Comparison of ENCODE assay signal across 10 cellular contexts in genomic region chr6:87210979-87211378, GRCh38. TPM values are rescaled to one million over a fixed set of nuclear protein-coding genes. Genes with fewer than 3 reads are reported as not detected.
DNase-seq lines count a peak whose midpoint lies in the region; ATAC-seq and TF ChIP-seq lines count a peak whose summit lies in the region.
"Had no signal": no experiment of that assay in that cellular context is flagged by ENCODE, and none has a peak within 500 bp of the region (broad histone marks: within the 10 kb centered on the region; RNA-seq: fewer than 3 reads in every experiment).

No MANE protein-coding gene starts in this region.

- H3K36me3 Mint-ChIP-seq in H9 (ENCODE audit: insufficient read depth in 1 of 3, low read depth in 3 of 3), result peaks cover 1 to 8% (median 5%) of the 10 kb centered on the region in 3 experiments; a peak in 5 of 7 replicates

- H3K36me3 ChIP-seq in ovary, result no peaks in the 10 kb centered on the region

- H4K8ac ChIP-seq in H9 (replicated peaks; ENCODE audit: insufficient read length, low read depth, low read length), result no peak overlapping the region

- no peak overlapping the region for H3K4me2 ChIP-seq in H9 (ENCODE audit: insufficient read depth, insufficient read length, low read length)

- H3K14ac ChIP-seq in H9 (ENCODE audit: insufficient read depth, low read length), result no peak overlapping the region

- no peak for TF ChIP-seq EP300 in ovary (IDR thresholded peaks at IDR 0.05)

- H2BK5ac ChIP-seq in H9 (ENCODE audit: insufficient read length, low read length), result no peak overlapping the region

- no peak overlapping the region for H2AFZ ChIP-seq in H9 (ENCODE audit: low read length)

- H3K27me3 ChIP-seq in ovary (no peaks in the 10 kb centered on the region), H9 (ENCODE audit: insufficient read depth, low read length) (no peaks in the 10 kb centered on the region)

- 65 to 71% (median 67%) methylated on average over 1 of the region's 1 CpG for WGBS in ovary, 3 donors
- WGBS in H9 (ENCODE audit: extremely low coverage, insufficient read length, low lambda C conversion rate), result no CpG with 5 or more reads among the region's 1 CpG

- TF ChIP-seq CTCF in ovary (IDR thresholded peaks at IDR 0.05), result no peak
- TF ChIP-seq CTCF in H9 (conservative IDR thresholded peaks at IDR 0.05), result no peak

- no peak overlapping the region for H3K9ac ChIP-seq in H9 (ENCODE audit: extremely low read depth, insufficient read length, low read length)

- TF ChIP-seq POLR2A in ovary (IDR thresholded peaks at IDR 0.05), result no peak

- no peak overlapping the region for H2BK12ac ChIP-seq in H9 (ENCODE audit: insufficient read length, low read depth, low read length)

- peaks cover 6% of the 10 kb centered on the region for H3K79me1 ChIP-seq in H9 (ENCODE audit: insufficient read depth, low read depth, low read length, poor library complexity, severe bottlenecking)

- H2BK120ac ChIP-seq in H9 (ENCODE audit: low read depth, low read length, poor library complexity, severe bottlenecking), result no peak overlapping the region

- H3K23me2 ChIP-seq in H9 (ENCODE audit: insufficient read length, low read depth, low read length, poor library complexity, severe bottlenecking), result peaks cover 2% of the 10 kb centered on the region

- H3K27ac Mint-ChIP-seq in H9, result peak overlapping the region in 1 of 3 experiments; percentile 21; a peak in 1 of 7 replicates

- intact Hi-C loops in ovary (cut with DNase I), result no loop called here

- H3K4me3 ChIP-seq in ovary, result no peak overlapping the region

- H3T11ph ChIP-seq in H9 (ENCODE audit: low read length), result no peak overlapping the region

- H3K27ac ChIP-seq in ovary (no peak overlapping the region), H9 (ENCODE audit: insufficient read length, low read depth, low read length) (no peak overlapping the region)
- H3K27ac ChIP-seq: 22Rv1 had no signal

- no peaks in the 10 kb centered on the region for H4K20me1 ChIP-seq in H9 (ENCODE audit: control insufficient read depth, insufficient read depth, insufficient read length)

- no peak overlapping the region for H4K5ac ChIP-seq in H9 (ENCODE audit: insufficient read length, low read depth, low read length)

- H2BK20ac ChIP-seq in H9 (ENCODE audit: low read depth, low read length, poor library complexity, severe bottlenecking), result no peak overlapping the region

- no peaks in the 10 kb centered on the region for H3K27me3 Mint-ChIP-seq in H9 (ENCODE audit: low read depth)
- H3K27me3 Mint-ChIP-seq: central memory CD8-positive, alpha-beta T cell had no signal

- no peak overlapping the region for H2BK15ac ChIP-seq in H9 (ENCODE audit: low read depth, low read length)

- no peak overlapping the region for H3K18ac ChIP-seq in H9 (ENCODE audit: insufficient read length, low read depth, low read length)

- H3K4me1 Mint-ChIP-seq in H9, result peaks cover 81 to 83% of the 10 kb centered on the region in 2 experiments

- DNase-seq in activated CD4-positive, CD25-positive, alpha-beta regulatory T cell treated with anti-CD3 and anti-CD28 coated beads, Interleukin-2, amount 50 U/mL, for 72 hours, result no peak
- DNase-seq in stimulated activated CD4-positive, alpha-beta T cell treated with anti-CD3 and anti-CD28 coated beads, Interleukin-15, amount 100 ng/mL, for 48 hours (ENCODE audit: low read depth in 2 of 2), result peak; percentile 12 to 30
- DNase-seq in AML-193 (lab: John Stamatoyannopoulos, UW) (no peak), ovary (no peak), H9 (no peak)

- H3K4ac ChIP-seq in H9 (ENCODE audit: low read depth, low read length), result no peak overlapping the region

- no peak overlapping the region for H3K4me3 Mint-ChIP-seq in H9
- H3K4me3 Mint-ChIP-seq: central memory CD8-positive, alpha-beta T cell had no signal

- no peak overlapping the region for H4K91ac ChIP-seq in H9 (ENCODE audit: insufficient read length, low read depth, low read length)

- no peak overlapping the region for H3K23ac ChIP-seq in H9 (ENCODE audit: insufficient read length, low read depth, low read length)

- H2AK5ac ChIP-seq in H9 (ENCODE audit: insufficient read length, low read length), result no peak overlapping the region

- H3K9me3 Mint-ChIP-seq in H9, result no peaks in the 10 kb centered on the region
- H3K9me3 Mint-ChIP-seq: central memory CD8-positive, alpha-beta T cell had no signal

- peaks cover 14% of the 10 kb centered on the region; the same call in 1 of the 2 replicates for H3K79me2 ChIP-seq in H9 (ENCODE audit: insufficient read depth, low read length)

- H3K4me1 ChIP-seq in ovary (ENCODE audit: insufficient read depth), result peaks cover 8% of the 10 kb centered on the region
- H3K4me1 ChIP-seq in H9 (ENCODE audit: insufficient read depth, low read length), result peaks cover 15% of the 10 kb centered on the region

- peak; percentile 99 to 100 for ATAC-seq in activated CD4-positive, CD25-positive, alpha-beta regulatory T cell treated with anti-CD3 and anti-CD28 coated beads, Interleukin-2, amount 50 U/mL, for 24 hours
- ATAC-seq in GM21786 (IDR thresholded peaks at IDR 0.05; ENCODE audit: unreplicated experiment) (peak; percentile 96), HG03520 (IDR thresholded peaks at IDR 0.05; ENCODE audit: unreplicated experiment) (peak; percentile 98)

- no peak overlapping the region for H3K56ac ChIP-seq in H9 (ENCODE audit: insufficient read length, low read depth, low read length)

- H3K9me3 ChIP-seq in ovary, result no peaks in the 10 kb centered on the region
- no peaks in the 10 kb centered on the region for H3K9me3 ChIP-seq in H9 (ENCODE audit: control insufficient read depth, low read depth, low read length)

RNA-seq across cellular contexts. Expression of gene ZNF292, which starts 55.6 kb away (rescaled TPM):
- total RNA-seq in ovary (100 to 1,000 TPM in 1 of 7 donors, 10 to 100 TPM in 6; 37.6 to 158 (median 82.7) TPM), H9 (2021) (36.2 and 38.7 TPM in 2 replicates)
- polyA plus RNA-seq in ovary, result 10 to 100 TPM in 1 of 2 donors, 1 to 10 TPM in 1; 8.5 to 13.5 TPM

Comparison
In these comparisons a context has a peak if more than half of its experiments do, and no peak if none do; other contexts are left out.
1. DNase-seq: peak in stimulated activated CD4-positive, alpha-beta T cell treated with anti-CD3 and anti-CD28 coated beads, Interleukin-15, amount 100 ng/mL, for 48 hours (2 of 2); none in activated CD4-positive, CD25-positive, alpha-beta regulatory T cell treated with anti-CD3 and anti-CD28 coated beads, Interleukin-2, amount 50 U/mL, for 72 hours (single experiment), AML-193 (0 of 2), ovary (0 of 5) and H9 (single experiment).
2. Peak in every context shown above with its lines, with median percentiles within 50 percentile points of each other: ATAC-seq.